In the genomic region with DNA sequence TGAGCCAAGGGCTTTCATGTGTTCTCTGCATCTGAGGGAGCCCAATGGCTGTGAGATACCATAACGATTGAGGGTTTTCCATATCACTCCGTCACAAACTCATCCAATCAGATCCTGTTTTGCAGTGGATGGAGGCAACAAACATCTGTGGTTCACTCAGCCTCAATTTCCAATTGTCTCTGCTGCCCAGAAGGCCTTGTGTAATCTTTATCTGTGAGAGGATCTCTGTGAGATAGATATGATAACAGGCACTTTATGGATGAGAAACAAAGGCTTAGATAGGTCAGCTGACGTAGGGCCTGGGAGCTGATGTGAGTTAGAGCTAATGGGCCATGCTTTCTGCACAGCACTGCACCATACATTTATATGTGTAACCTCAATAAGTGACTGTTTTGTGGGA, we compare ENCODE assay signal across 20 cellular contexts. TPM values are rescaled to one million over a fixed set of nuclear protein-coding genes. Genes with fewer than 3 reads are reported as not detected.
DNase-seq lines count a peak whose midpoint lies in the region; ATAC-seq and TF ChIP-seq lines count a peak whose summit lies in the region.
"Had no signal": no experiment of that assay in that cellular context is flagged by ENCODE, and none has a peak within 500 bp of the region (broad histone marks: within the 10 kb centered on the region; RNA-seq: fewer than 3 reads in every experiment).

No MANE protein-coding gene starts in this region.

- no peak overlapping the region for H3K23ac ChIP-seq in neuronal stem cell (ENCODE audit: low read depth, low read length, poor library complexity)

- H3K4me3 ChIP-seq in SK-N-SH (ENCODE audit: low read depth in 2 of 2, low read length in 1 of 2) = no peak overlapping the region
- no peak overlapping the region for H3K4me3 ChIP-seq in PC-3 (ENCODE audit: low read length)
- no peak overlapping the region for H3K4me3 ChIP-seq in neuronal stem cell (ENCODE audit: low read length in 2 of 2)
- H3K4me3 ChIP-seq in spleen = no peak overlapping the region
- H3K4me3 ChIP-seq: GM23338 had no signal

- H4K20me1 ChIP-seq in SK-N-SH (ENCODE audit: insufficient read depth) (no peaks in the 10 kb centered on the region), PC-3 (ENCODE audit: low read length) (no peaks in the 10 kb centered on the region)

- no peak overlapping the region for H2AK5ac ChIP-seq in neuronal stem cell (ENCODE audit: low read depth, low read length)

- no peak overlapping the region for H3K18ac ChIP-seq in neuronal stem cell (ENCODE audit: low read length)

- no peak overlapping the region for H3K14ac ChIP-seq in neuronal stem cell (ENCODE audit: low read length)

- H2BK15ac ChIP-seq in neuronal stem cell (ENCODE audit: low read length) = no peak overlapping the region

- H2AFZ ChIP-seq in SK-N-SH (ENCODE audit: low read depth) = no peak overlapping the region
- no peak overlapping the region for H2AFZ ChIP-seq in PC-3 (ENCODE audit: low read length)
- H2AFZ ChIP-seq in neuronal stem cell (ENCODE audit: low read length) = no peak overlapping the region
- H2AFZ ChIP-seq: GM23338 had no signal

- no peak overlapping the region for H2BK120ac ChIP-seq in neuronal stem cell (ENCODE audit: low read depth, low read length)

- H4K8ac ChIP-seq in neuronal stem cell (ENCODE audit: low read depth, low read length) = no peak overlapping the region

- H3K79me2 ChIP-seq in SK-N-SH (ENCODE audit: insufficient read depth) = no peaks in the 10 kb centered on the region
- peaks cover 8% of the 10 kb centered on the region for H3K79me2 ChIP-seq in PC-3 (ENCODE audit: low read length)

- ATAC-seq in SK-N-SH treated with all-trans-retinoic acid at 6 μM for 48 hours (no peak), PC-3 (no peak), HG02798 (IDR thresholded peaks at IDR 0.05; ENCODE audit: poor library complexity, unreplicated experiment) (no peak)
- ATAC-seq: CD8-positive, alpha-beta T cell; GM23338; HCT116 had no signal

- H2BK5ac ChIP-seq in neuronal stem cell (ENCODE audit: low read length) = no peak overlapping the region

- H3K9ac ChIP-seq in SK-N-SH = no peak overlapping the region
- H3K9ac ChIP-seq in PC-3 (ENCODE audit: low read length) = no peak overlapping the region
- H3K9ac ChIP-seq in neuronal stem cell (ENCODE audit: low read depth, low read length, poor library complexity) = peak overlapping the region; percentile 50

- DNase-seq in SK-N-SH = no peak
- no peak for DNase-seq in PC-3
- no peak for DNase-seq in neuronal stem cell (ENCODE audit: low spot score)
- no peak for DNase-seq in erythroblast (lab: John Stamatoyannopoulos, UW)
- no peak for DNase-seq in spleen
- DNase-seq: C1 segment of cervical spinal cord; CD4-positive, CD25-positive, alpha-beta regulatory T cell; CD8-positive, alpha-beta T cell; DMS 273 treated with DMSO at 0.1 percent for 48 hours; DMS79; EL; GDM1; H9; HFFc6 had no signal

- no peak overlapping the region for H4K91ac ChIP-seq in neuronal stem cell (ENCODE audit: low read depth, low read length, poor library complexity)

- no peaks in the 10 kb centered on the region for H3K27me3 ChIP-seq in SK-N-SH (ENCODE audit: insufficient read depth)
- no peaks in the 10 kb centered on the region for H3K27me3 ChIP-seq in PC-3 (ENCODE audit: low read length)
- H3K27me3 ChIP-seq in neuronal stem cell (ENCODE audit: control insufficient read depth in 3 of 3, insufficient read depth in 3 of 3, low read depth in 1 of 3, low read length in 3 of 3) = no peaks in the 10 kb centered on the region
- peaks cover 0 to 36% (median 13%) of the 10 kb centered on the region in 7 donors for H3K27me3 ChIP-seq in spleen (replicated peaks in 1 of 7)

- H3K36me3 ChIP-seq in SK-N-SH (replicated peaks in 1 of 2; ENCODE audit: control insufficient read depth in 1 of 2, insufficient read depth in 2 of 2, low read length in 1 of 2) (peaks cover 0 to 18% of the 10 kb centered on the region in 2 experiments), PC-3 (ENCODE audit: low read depth, low read length) (peaks cover 11% of the 10 kb centered on the region), neuronal stem cell (replicated peaks in 1 of 2; ENCODE audit: control insufficient read depth in 2 of 2, insufficient read depth in 2 of 2, low read length in 2 of 2) (no peaks in the 10 kb centered on the region), spleen (peaks cover 0 to 18% (median 0%) of the 10 kb centered on the region in 6 donors)

- TF ChIP-seq POLR2A in erythroblast (IDR thresholded peaks at IDR 0.05; ENCODE audit: low read length) = no peak
- TF ChIP-seq POLR2A in spleen (IDR thresholded peaks at IDR 0.05) = no peak

- peaks cover 0 to 18% of the 10 kb centered on the region in 2 experiments; a peak in 2 of 4 replicates for H3K4me1 ChIP-seq in SK-N-SH (ENCODE audit: control insufficient read depth in 1 of 2, insufficient read depth in 2 of 2, low read depth in 1 of 2, low read length in 1 of 2)
- H3K4me1 ChIP-seq in PC-3 (ENCODE audit: insufficient read depth, low read length) = peaks cover 41% of the 10 kb centered on the region
- H3K4me1 ChIP-seq in neuronal stem cell (ENCODE audit: control insufficient read depth in 2 of 2, insufficient read depth in 1 of 2, low read depth in 1 of 2, low read length in 2 of 2) = peaks cover 2 to 5% of the 10 kb centered on the region in 2 donors
- peaks cover 8 to 35% (median 19%) of the 10 kb centered on the region in 6 donors for H3K4me1 ChIP-seq in spleen

- intact Hi-C loops in PC-3 (cut with micrococcal nuclease) = loop anchor here (10.0 kb wide), 1 partner anchor 549 kb away; no protein-coding TSS in a partner anchor
- intact Hi-C loops in spleen (cut with DNase I; ENCODE audit: low total_unique reads) = no loop called here

- H3K4me2 ChIP-seq in SK-N-SH (no peak overlapping the region), PC-3 (ENCODE audit: low read length) (peak overlapping the region; percentile 85; the same call in 1 of the 2 replicates), neuronal stem cell (ENCODE audit: insufficient read depth, low read length, poor library complexity, severe bottlenecking) (no peak overlapping the region)
- H3K4me2 ChIP-seq: GM23338 had no signal

- H3K9me3 ChIP-seq in SK-N-SH (no peaks in the 10 kb centered on the region), PC-3 (ENCODE audit: low read length) (no peaks in the 10 kb centered on the region), neuronal stem cell (replicated peaks in 1 of 2; ENCODE audit: control insufficient read depth in 2 of 2, insufficient read depth in 1 of 2, low read depth in 1 of 2, low read length in 2 of 2) (no peaks in the 10 kb centered on the region), spleen (no peaks in the 10 kb centered on the region)

- no peak overlapping the region for H3K27ac ChIP-seq in SK-N-SH (ENCODE audit: low read depth in 2 of 2, low read length in 1 of 2)
- peak overlapping the region; percentile 90; the same call in 1 of the 2 replicates for H3K27ac ChIP-seq in PC-3 (ENCODE audit: low read length)
- no peak overlapping the region for H3K27ac ChIP-seq in neuronal stem cell (replicated peaks; ENCODE audit: low read length)
- H3K27ac ChIP-seq in spleen = no peak overlapping the region

- no peak overlapping the region for H3K4ac ChIP-seq in neuronal stem cell (ENCODE audit: low read length)

- H3K9me2 ChIP-seq in SK-N-SH = no peaks in the 10 kb centered on the region
- H3K9me2 ChIP-seq in PC-3 (replicated peaks; ENCODE audit: low read length) = no peaks in the 10 kb centered on the region

- no peak for TF ChIP-seq CTCF in SK-N-SH (IDR thresholded peaks at IDR 0.05)
- TF ChIP-seq CTCF in PC-3 (conservative IDR thresholded peaks at IDR 0.05; ENCODE audit: low read depth, low read length) = no peak
- TF ChIP-seq CTCF in spleen (IDR thresholded peaks at IDR 0.05 in 8 of 11, conservative IDR thresholded peaks at IDR 0.05 in 3 of 11) = no peak

- TF ChIP-seq EP300 in SK-N-SH (IDR thresholded peaks at IDR 0.05; ENCODE audit: borderline replicate concordance in 1 of 2, low read depth in 1 of 2, low read length in 1 of 2) = no peak

- no peak for TF ChIP-seq RAD21 in SK-N-SH (IDR thresholded peaks at IDR 0.05; ENCODE audit: low read length)

- no peak overlapping the region for H2BK12ac ChIP-seq in neuronal stem cell (ENCODE audit: low read length)

- 81% methylated on average over 3 of the region's 3 CpGs for WGBS in SK-N-SH (ENCODE audit: low lambda C conversion rate)
- WGBS in neuronal stem cell (ENCODE audit: extremely low coverage in 2 of 2, insufficient read length in 2 of 2, insufficient replicate concordance in 1 of 2), 2 donors = no CpG with 5 or more reads among the region's 3 CpGs
- 84 to 96% (median 87%) methylated on average over 3 of the region's 3 CpGs for WGBS in spleen, 5 donors

- no TSS peak for BruUV-seq in PC-3 (replicated peaks; lab: Mats Ljungman, UMichigan)

- CTCF ChIA-PET in SK-N-SH (lab: Yijun Ruan, JAX) = interaction anchor here (0.6 to 2.1 kb wide), 6 partner anchors 15 to 593 kb away, joined by 3 to 6 read pairs (median 4); no protein-coding TSS in a partner anchor
- CTCF ChIA-PET in PC-3 (lab: Charles Lee) = no interaction called here

- H3F3A ChIP-seq in SK-N-SH (replicated peaks; ENCODE audit: insufficient read depth) = no peaks in the 10 kb centered on the region
- H3F3A ChIP-seq in PC-3 (ENCODE audit: low read length, unreplicated experiment) = peaks cover 8% of the 10 kb centered on the region

- POLR2A ChIA-PET in SK-N-SH (lab: Yijun Ruan, JAX) (no interaction called here), PC-3 (lab: Charles Lee; ENCODE audit: unreplicated experiment) (no interaction called here)

- no peaks in the 10 kb centered on the region for H3K79me1 ChIP-seq in neuronal stem cell (ENCODE audit: low read depth, low read length)

TF ChIP-seq in SK-N-SH, 30 proteins besides CTCF, POLR2A, EP300 and RAD21 (continues in another document):
- no peak for TF ChIP-seq SMC3 (IDR thresholded peaks at IDR 0.05; ENCODE audit: low read depth, low read length)
- TF ChIP-seq TEAD4 (IDR thresholded peaks at IDR 0.05; ENCODE audit: borderline replicate concordance, insufficient read depth) = no peak
- TF ChIP-seq TCF12 (IDR thresholded peaks at IDR 0.05) = no peak

RNA-seq across cellular contexts. Expression of gene MTARC1, which starts 3.3 kb away (rescaled TPM):
- polyA plus RNA-seq in SK-N-SH (2012; rRNA removed) = 5.4 and 6.1 TPM in 2 replicates
- 6.3 and 9.4 TPM in 2 replicates for polyA plus RNA-seq in SK-N-SH (2012; cell fraction: cytosol; rRNA removed)
- 2.6 and 4.3 TPM in 2 replicates for polyA plus RNA-seq in SK-N-SH (2012; cell fraction: nucleus; rRNA removed)
- total RNA-seq in PC-3 (2014; rRNA removed) = 48.5 and 50.2 TPM in 2 replicates
- 9.6 TPM for polyA plus RNA-seq in neuronal stem cell (2013, experiment 1 of 2)
- 9.9 TPM for polyA plus RNA-seq in neuronal stem cell (2013, experiment 2 of 2)
- 10 to 100 TPM in 4 of 7 donors, 1 to 10 TPM in 3; 4.6 to 17.3 (median 10.1) TPM for total RNA-seq in spleen
- polyA plus RNA-seq in spleen = 1 to 10 TPM; 3.2 to 6.0 (median 3.4) TPM
- total RNA-seq: A172; CD4-positive, CD25-positive, alpha-beta regulatory T cell; CD8-positive, alpha-beta T cell had no signal
- polyA plus RNA-seq: CD4-positive, CD25-positive, alpha-beta regulatory T cell had no signal

RNA-seq across cellular contexts. Expression of gene MTARC2, which starts 35.3 kb away (rescaled TPM):
- polyA plus RNA-seq in SK-N-SH (2012; rRNA removed) (6.0 and 6.1 TPM in 2 replicates), spleen (1 to 10 TPM; 4.8 to 8.3 (median 6.1) TPM)
- polyA plus RNA-seq in SK-N-SH (2012; cell fraction: cytosol; rRNA removed) = 4.2 and 4.4 TPM in 2 replicates
- polyA plus RNA-seq in SK-N-SH (2012; cell fraction: nucleus; rRNA removed) = 19.4 and 19.6 TPM in 2 replicates
- total RNA-seq in PC-3 (2014; rRNA removed) (13.3 and 17.7 TPM in 2 replicates), spleen (10 to 100 TPM; 14.0 to 27.2 (median 16.3) TPM)
- not detected for polyA plus RNA-seq in neuronal stem cell (2013, experiment 1 of 2)
- not detected for polyA plus RNA-seq in neuronal stem cell (2013, experiment 2 of 2)
- total RNA-seq: A673; CD4-positive, CD25-positive, alpha-beta regulatory T cell; CD8-positive, alpha-beta T cell had no signal
- polyA plus RNA-seq: CD4-positive, CD25-positive, alpha-beta regulatory T cell had no signal
